33 cellular contexts compared by ENCODE assay signal in the genomic region with DNA sequence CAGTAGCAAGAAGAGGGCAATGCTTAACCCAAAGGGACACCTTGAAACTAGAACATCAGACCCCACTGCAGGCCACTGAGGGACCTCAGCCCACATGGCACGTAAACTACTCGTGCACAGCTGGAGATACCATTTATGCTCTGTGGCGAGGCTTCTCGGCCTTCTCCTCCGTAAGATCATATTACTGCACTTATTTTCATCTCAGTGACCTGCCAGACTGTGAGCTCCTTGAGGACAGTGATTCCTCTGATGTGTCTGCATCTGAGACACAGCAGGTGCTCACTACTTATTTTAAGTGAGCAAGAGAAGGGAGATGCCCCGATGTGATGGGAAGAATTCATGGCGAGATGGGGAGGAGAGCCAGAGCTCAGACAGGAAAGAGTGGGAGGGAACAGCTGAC.
"Had no signal": no experiment of that assay in that cellular context is flagged by ENCODE, and none has a peak within 500 bp of the region (broad histone marks: within the 10 kb centered on the region; RNA-seq: fewer than 3 reads in every experiment).

No MANE protein-coding gene starts in this region.

- H3K27me3 ChIP-seq: ascending aorta, cardiac muscle cell had no signal

- H3K4me2 ChIP-seq: PC-9 had no signal

- H3K4me3 ChIP-seq: ascending aorta, cardiac muscle cell, PC-9 had no signal

- H2AFZ ChIP-seq: PC-9 had no signal

- DNase-seq: activated CD4-positive, alpha-beta T cell treated with anti-CD3 and anti-CD28 coated beads, Interleukin-2, amount 10 ng/mL, durations not matched to agents 24 days and 14 days; activated CD4-positive, alpha-beta T cell treated with anti-CD3 and anti-CD28 coated beads, Interleukin-2, amount 50 U/mL, for 4 hours; activated CD4-positive, CD25-positive, alpha-beta regulatory T cell; activated CD8-positive, alpha-beta T cell treated with anti-CD3 and anti-CD28 coated beads for 36 hours; activated effector memory CD4-positive, alpha-beta T cell treated with anti-CD3 and anti-CD28 coated beads, Interleukin-2, amount 50 U/mL, for 16 hours; activated naive CD4-positive, alpha-beta T cell; activated naive CD8-positive, alpha-beta T cell treated with anti-CD3 and anti-CD28 coated beads, Interleukin-2, amount 10 ng/mL, durations not matched to agents 7 days and 5 days; activated T-cell treated with anti-CD3 and anti-CD28 coated beads, Interleukin-2, amount 50 U/mL, for 1 hour; activated T-cell treated with anti-CD3 and anti-CD28 coated beads, Interleukin-2, amount 50 U/mL, for 72 hours; Karpas-422; KBM-7; NCI-H1092; NCI-H1436 treated with DMSO at 0.1 percent for 48 hours; NCI-H1694 treated with DMSO at 0.1 percent for 48 hours; NCI-H2107; NCI-H2171; NCI-H510A; NCI-H526; NCI-H748 treated with DMSO at 0.1 percent for 48 hours; NK-92 treated with Interleukin-12 subunit alpha and Interleukin-12 subunit beta, amount 100 ng/mL, for 24 hours; PC-9; SIG-M5; SW 1271; T-helper 1 cell; T-helper 2 cell; T-helper 9 cell; WERI-Rb-1 had no signal

- ATAC-seq: activated CD8-positive, alpha-beta T cell treated with anti-CD3 and anti-CD28 coated beads for 36 hours; activated T-cell treated with anti-CD3 and anti-CD28 coated beads, Interleukin-2, amount 50 U/mL, for 72 hours; activated T-helper 17 cell treated with anti-CD3 and anti-CD28 coated beads, Interleukin-2, amount 50 U/mL, for 72 hours; Right ventricle myocardium inferior; SK-N-SH treated with all-trans-retinoic acid at 6 μM for 48 hours had no signal

- H3K27ac ChIP-seq: ascending aorta, cardiac muscle cell, PC-9, RWPE1, WERI-Rb-1 had no signal

- H3K9me3 ChIP-seq: ascending aorta had no signal

- H3K36me3 ChIP-seq: ascending aorta, cardiac muscle cell, WERI-Rb-1 had no signal
